In genomic region chr16:30394603-30395154, GRCh38 we compare ENCODE assay signal across 8 cellular contexts. TPM values are rescaled to one million over a fixed set of nuclear protein-coding genes. Genes with fewer than 3 reads are reported as not detected.
DNase-seq lines count a peak whose midpoint lies in the region; ATAC-seq, FAIRE-seq and TF ChIP-seq lines count a peak whose summit lies in the region.

No MANE protein-coding gene starts in this region.

- FAIRE-seq in kidney (lab: Jason Lieb, UNC), result no peak

- H3K27ac Mint-ChIP-seq in HFFc6, result peak overlapping the region; percentile 91

- no peaks in the 10 kb centered on the region for H3K9me3 ChIP-seq in kidney (ENCODE audit: control insufficient read depth in 1 of 2, low read length in 2 of 2)

- peak overlapping the region; percentile 72 for H3K4me3 ChIP-seq in astrocyte of the spinal cord (ENCODE audit: low read depth, low read length)
- peak overlapping the region; percentile 52 to 76 for H3K4me3 ChIP-seq in kidney (ENCODE audit: low read length in 2 of 2)

- ATAC-seq in GM21390 (IDR thresholded peaks at IDR 0.05; ENCODE audit: unreplicated experiment), result no peak

- intact Hi-C loops in kidney (cut with DNase I), result no loop called here

- peak overlapping the region in 1 of 2 donors; percentile 40 for H3K9ac ChIP-seq in kidney (ENCODE audit: low read length in 2 of 2)

- DNase-seq in ACHN (peak; percentile 33), HFFc6 (no peak), astrocyte of the spinal cord (ENCODE audit: low read depth, low spot score) (peak; percentile 42), kidney (no peak), superior temporal gyrus (ENCODE audit: extremely low spot score) (peak; percentile 34), activated gamma-delta T cell treated with Interleukin-2 at 50 U/mL for 16 hours (no peak), CD1c-positive myeloid dendritic cell (ENCODE audit: extremely low spot score) (no peak)

- no peaks in the 10 kb centered on the region for H3K9me3 Mint-ChIP-seq in HFFc6

- peak overlapping the region; percentile 91 for H3K4me3 Mint-ChIP-seq in HFFc6

- H3K4me1 Mint-ChIP-seq in HFFc6 (ENCODE audit: low read depth), result peaks cover 32% of the 10 kb centered on the region

- no peaks in the 10 kb centered on the region for H3K36me3 Mint-ChIP-seq in HFFc6 (ENCODE audit: low read depth)

- H3K36me3 ChIP-seq in kidney (ENCODE audit: control insufficient read depth in 1 of 2, insufficient read depth in 2 of 2, low read length in 2 of 2), result peaks cover 0 to 3% of the 10 kb centered on the region in 2 donors

- TF ChIP-seq CTCF in HFFc6 (IDR thresholded peaks at IDR 0.05) (no peak), astrocyte of the spinal cord (IDR thresholded peaks at IDR 0.05; ENCODE audit: low read depth, low read length) (no peak), kidney (IDR thresholded peaks at IDR 0.05; ENCODE audit: borderline replicate concordance, extremely low read depth, insufficient read depth) (no peak)

- H3K27ac ChIP-seq in kidney (ENCODE audit: low read depth in 2 of 2, low read length in 2 of 2), result peak overlapping the region; percentile 25 to 28

- H3K27me3 Mint-ChIP-seq in HFFc6 (ENCODE audit: insufficient read depth), result no peaks in the 10 kb centered on the region; the same call in 1 of the 2 replicates

- in situ Hi-C loops in ACHN (cut with HindIII; ENCODE audit: low pct_ligation_motif_present, low pct_unique_long_range_greater_than_20kb, low sequenced_read_pairs) (no loop called here), astrocyte of the spinal cord (cut with HindIII; ENCODE audit: low sequenced_read_pairs) (no loop called here)

- peaks cover 6 to 9% of the 10 kb centered on the region in 2 donors for H3K4me1 ChIP-seq in kidney (ENCODE audit: control insufficient read depth in 1 of 2, insufficient read depth in 1 of 2, low read depth in 1 of 2, low read length in 2 of 2)

RNA-seq across cellular contexts. Expression of gene ZNF48, which starts 0.5 kb away (rescaled TPM):
- total RNA-seq in HFFc6 (2021; fragmentation: NEBNext Ultra II Directional; extraction: Animal tissue kit (Norgen Biotek cat#: 25700)), result 1 to 10 TPM; 5.3 to 7.9 (median 6.1) TPM
- 9.7 TPM for total RNA-seq in kidney
- 6.9 TPM for polyA plus RNA-seq in kidney (ENCODE audit: insufficient read depth, low read depth, low replicate concordance)

RNA-seq across cellular contexts. Expression of gene SEPTIN1, which starts 12.3 kb away (rescaled TPM):
- total RNA-seq in HFFc6 (2021; fragmentation: NEBNext Ultra II Directional; extraction: Animal tissue kit (Norgen Biotek cat#: 25700)), result 1 to 10 TPM; 1.5 to 2.8 (median 1.8) TPM
- 12.8 TPM for total RNA-seq in kidney
- polyA plus RNA-seq in kidney (ENCODE audit: insufficient read depth, low read depth, low replicate concordance), result 5.0 TPM

RNA-seq across cellular contexts. Expression of gene ZNF771, which starts 12.7 kb away (rescaled TPM):
- 10 to 100 TPM; 15.8 to 19.1 (median 16.8) TPM for total RNA-seq in HFFc6 (2021; fragmentation: NEBNext Ultra II Directional; extraction: Animal tissue kit (Norgen Biotek cat#: 25700))
- total RNA-seq in kidney, result 7.8 TPM
- 14.8 TPM for polyA plus RNA-seq in kidney (ENCODE audit: insufficient read depth, low read depth, low replicate concordance)

RNA-seq across cellular contexts. Expression of gene MYL11, which starts 20.1 kb away (rescaled TPM):
- total RNA-seq in HFFc6 (2021; fragmentation: NEBNext Ultra II Directional; extraction: Animal tissue kit (Norgen Biotek cat#: 25700)), result 1 to 10 TPM in 1 of 6 experiments, under 1 TPM in 2, not detected in 3; 0.77 to 1.2 (median 0.82) TPM
- not detected for total RNA-seq in kidney
- polyA plus RNA-seq in kidney (ENCODE audit: insufficient read depth, low read depth, low replicate concordance), result 2.3 TPM

RNA-seq across cellular contexts. Expression of gene TBC1D10B, which starts 24.4 kb away (rescaled TPM):
- total RNA-seq in HFFc6 (2021; fragmentation: NEBNext Ultra II Directional; extraction: Animal tissue kit (Norgen Biotek cat#: 25700)), result 10 to 100 TPM; 44.6 to 51.6 (median 46.3) TPM
- 32.7 TPM for total RNA-seq in kidney
- polyA plus RNA-seq in kidney (ENCODE audit: insufficient read depth, low read depth, low replicate concordance), result 30.1 TPM

Comparison
In these comparisons a context has a peak if more than half of its experiments do, and no peak if none do; other contexts are left out.
1. DNase-seq: peak in ACHN (single experiment), astrocyte of the spinal cord (single experiment) and superior temporal gyrus (single experiment); none in HFFc6 (single experiment), kidney (single experiment), activated gamma-delta T cell treated with Interleukin-2 at 50 U/mL for 16 hours (single experiment) and CD1c-positive myeloid dendritic cell (single experiment).